In the genomic region with DNA sequence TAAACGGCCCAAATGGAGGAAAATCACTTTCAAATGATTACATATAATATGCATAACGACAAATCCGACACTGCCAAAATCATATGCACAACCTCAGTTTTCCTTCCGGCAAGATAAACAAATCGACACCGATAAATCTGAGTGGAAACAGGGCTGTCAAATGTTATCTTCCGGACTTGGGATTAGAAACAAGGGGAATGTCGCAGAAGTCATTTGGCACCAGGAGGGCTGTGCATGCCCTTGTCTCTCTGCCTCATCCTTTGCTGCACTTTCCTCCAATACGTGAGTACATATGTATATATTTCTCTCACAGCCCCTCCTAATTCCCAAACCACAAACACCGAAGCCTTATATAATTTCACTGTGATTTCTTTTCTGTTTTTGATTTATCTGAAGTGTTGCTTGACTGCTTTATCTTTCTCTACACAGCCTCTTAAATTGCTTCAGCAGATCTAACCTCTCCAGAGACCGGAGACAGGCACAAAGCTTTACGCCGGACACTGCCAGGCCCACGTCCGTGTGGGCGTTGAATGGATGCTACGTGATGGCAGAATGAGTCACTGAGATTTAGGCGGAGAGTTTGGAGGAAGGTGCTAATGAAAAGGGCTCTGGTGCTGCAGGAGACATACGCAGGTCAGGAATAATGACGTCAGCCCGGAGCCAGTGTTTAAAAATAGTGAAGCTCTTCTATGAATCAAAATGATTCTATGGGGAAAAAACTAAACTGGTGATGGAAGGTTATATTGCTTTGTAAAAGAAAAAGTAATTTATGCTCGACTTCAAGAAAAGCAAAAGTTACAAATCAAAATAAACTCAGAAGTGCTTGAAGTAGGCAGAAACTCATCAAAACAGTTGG, we compare ENCODE assay signal across 12 cellular contexts. TPM values are rescaled to one million over a fixed set of nuclear protein-coding genes. Genes with fewer than 3 reads are reported as not detected.
A peak's percentile ranks its signal among the peaks of the same experiment; 100 is the strongest.
DNase-seq lines count a peak whose midpoint lies in the region; TF ChIP-seq lines count a peak whose summit lies in the region.
"Had no signal": no experiment of that assay in that cellular context is flagged by ENCODE, and none has a peak within 500 bp of the region (broad histone marks: within the 10 kb centered on the region; RNA-seq: fewer than 3 reads in every experiment).

No MANE protein-coding gene starts in this region.

- peaks cover 4 to 13% of the 10 kb centered on the region in 2 donors for H3K4me1 ChIP-seq in muscle layer of duodenum (ENCODE audit: control insufficient read depth in 1 of 2, insufficient read depth in 2 of 2, low read length in 2 of 2)
- H3K4me1 ChIP-seq: psoas muscle had no signal

- H3K36me3 ChIP-seq in muscle layer of duodenum (ENCODE audit: control insufficient read depth in 1 of 2, insufficient read depth in 2 of 2, low read length in 2 of 2) = no peaks in the 10 kb centered on the region
- H3K36me3 ChIP-seq: vagina had no signal

- no peaks in the 10 kb centered on the region for H3K9me3 ChIP-seq in muscle layer of duodenum (ENCODE audit: control insufficient read depth in 1 of 2, low read length in 2 of 2)
- H3K9me3 ChIP-seq: psoas muscle, vagina had no signal

- H3K27me3 ChIP-seq in muscle layer of duodenum (ENCODE audit: low read depth, low read length) = no peaks in the 10 kb centered on the region
- H3K27me3 ChIP-seq: vagina had no signal

- TF ChIP-seq CTCF in GM13976 (IDR thresholded peaks at IDR 0.05; ENCODE audit: borderline replicate concordance, control extremely low read depth, extremely low read depth, insufficient read depth, missing control alignments) = no peak

- H3K4me3 ChIP-seq in muscle layer of duodenum (ENCODE audit: low read depth in 1 of 2, low read length in 2 of 2) = peak overlapping the region in 1 of 2 donors; percentile 34
- H3K4me3 ChIP-seq: psoas muscle, vagina had no signal

- in situ Hi-C loops in Caki2 (cut with HindIII; ENCODE audit: low pct_unique_long_range_greater_than_20kb, low sequenced_read_pairs) = no loop called here
- in situ Hi-C loops in KBM-7 (cut with MboI; ENCODE audit: low pct_unique_long_range_greater_than_20kb, low sequenced_read_pairs) = no loop called here
- in situ Hi-C loops in GM13976 (cut with MboI; ENCODE audit: low sequenced_read_pairs, unreplicated experiment) = no loop called here

- peak overlapping the region; percentile 47 for H3K27ac ChIP-seq in muscle layer of duodenum (ENCODE audit: low read length)
- H3K27ac ChIP-seq: psoas muscle, vagina had no signal

- DNase-seq in Caki2 (ENCODE audit: low read depth) (peak; percentile 53), NCI-H226 (peak; percentile 99), dermis blood vessel endothelial cell (peak; percentile 84), KBM-7 (no peak), HuH-7.5 (ENCODE audit: low spot score) (no peak), GM13976 (ENCODE audit: low spot score) (no peak), T-helper 2 cell (no peak)
- DNase-seq: MM.1S had no signal

RNA-seq across cellular contexts. Expression of a gene that starts 21.0 kb away (rescaled TPM):
- 110 and 128 TPM in 2 replicates for total RNA-seq in Caki2 (2014; rRNA removed; shearing (Covaris generic); ENCODE audit: low replicate concordance)
- 75.9 and 93.8 TPM in 2 replicates for total RNA-seq in dermis blood vessel endothelial cell

RNA-seq across cellular contexts. Expression of a gene that starts 31.5 kb away (rescaled TPM):
- total RNA-seq in Caki2 (2014; rRNA removed; shearing (Covaris generic); ENCODE audit: low replicate concordance) = 42.7 and 54.7 TPM in 2 replicates
- total RNA-seq in dermis blood vessel endothelial cell = 41.8 and 42.7 TPM in 2 replicates

RNA-seq across cellular contexts. Expression of a gene that starts 44.4 kb away (rescaled TPM):
- not detected in 2 replicates for total RNA-seq in Caki2 (2014; rRNA removed; shearing (Covaris generic); ENCODE audit: low replicate concordance)
- total RNA-seq in dermis blood vessel endothelial cell = not detected in 2 replicates
- total RNA-seq: epithelial cell of proximal tubule, vagina had no signal

RNA-seq across cellular contexts. Expression of a gene that starts 56.5 kb away (rescaled TPM):
- 338 and 349 TPM in 2 replicates for total RNA-seq in Caki2 (2014; rRNA removed; shearing (Covaris generic); ENCODE audit: low replicate concordance)
- total RNA-seq in dermis blood vessel endothelial cell = 250 and 566 TPM in 2 replicates

Comparison
In these comparisons a context has a peak if more than half of its experiments do, and no peak if none do; other contexts are left out.
1. DNase-seq: peak in Caki2 (single experiment), NCI-H226 (single experiment) and dermis blood vessel endothelial cell (single experiment); none in KBM-7 (single experiment), HuH-7.5 (single experiment), GM13976 (single experiment) and T-helper 2 cell (0 of 5).